In the genomic region with DNA sequence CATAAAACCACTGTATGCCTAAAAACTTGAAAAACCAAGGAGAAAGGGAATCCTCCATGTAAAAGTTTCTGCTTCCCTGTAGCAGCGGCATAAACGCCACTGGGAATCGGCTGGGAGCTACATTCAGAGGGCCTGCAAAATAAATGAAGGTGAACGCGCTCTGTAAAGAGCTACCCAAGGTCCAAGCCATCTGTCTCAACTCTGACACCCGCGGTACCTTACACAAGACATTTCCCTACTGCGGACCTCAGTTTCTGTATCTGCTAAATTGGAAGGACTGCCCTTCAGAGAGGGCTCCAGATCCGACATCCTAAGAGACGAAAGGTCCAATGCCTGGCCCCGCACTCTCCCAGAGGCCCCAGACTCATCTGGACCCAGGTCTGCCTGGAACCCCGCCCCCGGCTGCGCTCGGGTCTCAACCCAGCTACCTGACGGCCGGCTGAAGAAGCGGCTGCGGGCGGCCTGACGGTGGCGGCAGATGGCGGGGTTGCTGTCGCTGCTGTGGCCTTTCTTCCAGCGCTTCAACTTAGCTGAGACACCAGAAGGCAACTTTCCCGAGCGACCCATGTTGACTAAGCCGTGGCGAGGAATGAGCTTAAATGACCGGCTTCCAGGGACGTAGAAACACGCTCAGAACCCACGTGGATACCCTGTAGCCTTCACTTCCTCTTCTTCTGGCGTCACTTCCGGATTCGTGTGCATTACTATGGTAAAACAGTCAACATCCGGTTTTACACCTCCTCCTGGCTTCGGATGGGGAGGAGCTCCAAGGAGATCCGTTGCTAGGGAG, we compare ENCODE assay signal across 1 cellular context.
A peak's percentile ranks its signal among the peaks of the same experiment; 100 is the strongest.
TF ChIP-seq lines count a peak whose summit lies in the region.

A gene with protein sequence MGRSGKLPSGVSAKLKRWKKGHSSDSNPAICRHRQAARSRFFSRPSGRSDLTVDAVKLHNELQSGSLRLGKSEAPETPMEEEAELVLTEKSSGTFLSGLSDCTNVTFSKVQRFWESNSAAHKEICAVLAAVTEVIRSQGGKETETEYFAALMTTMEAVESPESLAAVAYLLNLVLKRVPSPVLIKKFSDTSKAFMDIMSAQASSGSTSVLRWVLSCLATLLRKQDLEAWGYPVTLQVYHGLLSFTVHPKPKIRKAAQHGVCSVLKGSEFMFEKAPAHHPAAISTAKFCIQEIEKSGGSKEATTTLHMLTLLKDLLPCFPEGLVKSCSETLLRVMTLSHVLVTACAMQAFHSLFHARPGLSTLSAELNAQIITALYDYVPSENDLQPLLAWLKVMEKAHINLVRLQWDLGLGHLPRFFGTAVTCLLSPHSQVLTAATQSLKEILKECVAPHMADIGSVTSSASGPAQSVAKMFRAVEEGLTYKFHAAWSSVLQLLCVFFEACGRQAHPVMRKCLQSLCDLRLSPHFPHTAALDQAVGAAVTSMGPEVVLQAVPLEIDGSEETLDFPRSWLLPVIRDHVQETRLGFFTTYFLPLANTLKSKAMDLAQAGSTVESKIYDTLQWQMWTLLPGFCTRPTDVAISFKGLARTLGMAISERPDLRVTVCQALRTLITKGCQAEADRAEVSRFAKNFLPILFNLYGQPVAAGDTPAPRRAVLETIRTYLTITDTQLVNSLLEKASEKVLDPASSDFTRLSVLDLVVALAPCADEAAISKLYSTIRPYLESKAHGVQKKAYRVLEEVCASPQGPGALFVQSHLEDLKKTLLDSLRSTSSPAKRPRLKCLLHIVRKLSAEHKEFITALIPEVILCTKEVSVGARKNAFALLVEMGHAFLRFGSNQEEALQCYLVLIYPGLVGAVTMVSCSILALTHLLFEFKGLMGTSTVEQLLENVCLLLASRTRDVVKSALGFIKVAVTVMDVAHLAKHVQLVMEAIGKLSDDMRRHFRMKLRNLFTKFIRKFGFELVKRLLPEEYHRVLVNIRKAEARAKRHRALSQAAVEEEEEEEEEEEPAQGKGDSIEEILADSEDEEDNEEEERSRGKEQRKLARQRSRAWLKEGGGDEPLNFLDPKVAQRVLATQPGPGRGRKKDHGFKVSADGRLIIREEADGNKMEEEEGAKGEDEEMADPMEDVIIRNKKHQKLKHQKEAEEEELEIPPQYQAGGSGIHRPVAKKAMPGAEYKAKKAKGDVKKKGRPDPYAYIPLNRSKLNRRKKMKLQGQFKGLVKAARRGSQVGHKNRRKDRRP (N-terminal part only) (minus strand): TSS at position 676 of the 790 bp plus-strand sequence. CDS start 109 bp downstream, at position 567.

TF ChIP-seq in HepG2, 621 proteins besides CTCF, POLR2A, EP300 and RAD21 (continued from another document and continues in another):
- TF ChIP-seq, protein P1, sequence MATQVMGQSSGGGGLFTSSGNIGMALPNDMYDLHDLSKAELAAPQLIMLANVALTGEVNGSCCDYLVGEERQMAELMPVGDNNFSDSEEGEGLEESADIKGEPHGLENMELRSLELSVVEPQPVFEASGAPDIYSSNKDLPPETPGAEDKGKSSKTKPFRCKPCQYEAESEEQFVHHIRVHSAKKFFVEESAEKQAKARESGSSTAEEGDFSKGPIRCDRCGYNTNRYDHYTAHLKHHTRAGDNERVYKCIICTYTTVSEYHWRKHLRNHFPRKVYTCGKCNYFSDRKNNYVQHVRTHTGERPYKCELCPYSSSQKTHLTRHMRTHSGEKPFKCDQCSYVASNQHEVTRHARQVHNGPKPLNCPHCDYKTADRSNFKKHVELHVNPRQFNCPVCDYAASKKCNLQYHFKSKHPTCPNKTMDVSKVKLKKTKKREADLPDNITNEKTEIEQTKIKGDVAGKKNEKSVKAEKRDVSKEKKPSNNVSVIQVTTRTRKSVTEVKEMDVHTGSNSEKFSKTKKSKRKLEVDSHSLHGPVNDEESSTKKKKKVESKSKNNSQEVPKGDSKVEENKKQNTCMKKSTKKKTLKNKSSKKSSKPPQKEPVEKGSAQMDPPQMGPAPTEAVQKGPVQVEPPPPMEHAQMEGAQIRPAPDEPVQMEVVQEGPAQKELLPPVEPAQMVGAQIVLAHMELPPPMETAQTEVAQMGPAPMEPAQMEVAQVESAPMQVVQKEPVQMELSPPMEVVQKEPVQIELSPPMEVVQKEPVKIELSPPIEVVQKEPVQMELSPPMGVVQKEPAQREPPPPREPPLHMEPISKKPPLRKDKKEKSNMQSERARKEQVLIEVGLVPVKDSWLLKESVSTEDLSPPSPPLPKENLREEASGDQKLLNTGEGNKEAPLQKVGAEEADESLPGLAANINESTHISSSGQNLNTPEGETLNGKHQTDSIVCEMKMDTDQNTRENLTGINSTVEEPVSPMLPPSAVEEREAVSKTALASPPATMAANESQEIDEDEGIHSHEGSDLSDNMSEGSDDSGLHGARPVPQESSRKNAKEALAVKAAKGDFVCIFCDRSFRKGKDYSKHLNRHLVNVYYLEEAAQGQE (IDR thresholded peaks at IDR 0.05; ENCODE audit: borderline replicate concordance in 1 of 2, low read depth in 1 of 2, low read length in 2 of 2), result no peak
- peak; percentile 68 for TF ChIP-seq SALL1 (CRISPR knock-in tag; IDR thresholded peaks at IDR 0.05)
- TF ChIP-seq, protein P2, sequence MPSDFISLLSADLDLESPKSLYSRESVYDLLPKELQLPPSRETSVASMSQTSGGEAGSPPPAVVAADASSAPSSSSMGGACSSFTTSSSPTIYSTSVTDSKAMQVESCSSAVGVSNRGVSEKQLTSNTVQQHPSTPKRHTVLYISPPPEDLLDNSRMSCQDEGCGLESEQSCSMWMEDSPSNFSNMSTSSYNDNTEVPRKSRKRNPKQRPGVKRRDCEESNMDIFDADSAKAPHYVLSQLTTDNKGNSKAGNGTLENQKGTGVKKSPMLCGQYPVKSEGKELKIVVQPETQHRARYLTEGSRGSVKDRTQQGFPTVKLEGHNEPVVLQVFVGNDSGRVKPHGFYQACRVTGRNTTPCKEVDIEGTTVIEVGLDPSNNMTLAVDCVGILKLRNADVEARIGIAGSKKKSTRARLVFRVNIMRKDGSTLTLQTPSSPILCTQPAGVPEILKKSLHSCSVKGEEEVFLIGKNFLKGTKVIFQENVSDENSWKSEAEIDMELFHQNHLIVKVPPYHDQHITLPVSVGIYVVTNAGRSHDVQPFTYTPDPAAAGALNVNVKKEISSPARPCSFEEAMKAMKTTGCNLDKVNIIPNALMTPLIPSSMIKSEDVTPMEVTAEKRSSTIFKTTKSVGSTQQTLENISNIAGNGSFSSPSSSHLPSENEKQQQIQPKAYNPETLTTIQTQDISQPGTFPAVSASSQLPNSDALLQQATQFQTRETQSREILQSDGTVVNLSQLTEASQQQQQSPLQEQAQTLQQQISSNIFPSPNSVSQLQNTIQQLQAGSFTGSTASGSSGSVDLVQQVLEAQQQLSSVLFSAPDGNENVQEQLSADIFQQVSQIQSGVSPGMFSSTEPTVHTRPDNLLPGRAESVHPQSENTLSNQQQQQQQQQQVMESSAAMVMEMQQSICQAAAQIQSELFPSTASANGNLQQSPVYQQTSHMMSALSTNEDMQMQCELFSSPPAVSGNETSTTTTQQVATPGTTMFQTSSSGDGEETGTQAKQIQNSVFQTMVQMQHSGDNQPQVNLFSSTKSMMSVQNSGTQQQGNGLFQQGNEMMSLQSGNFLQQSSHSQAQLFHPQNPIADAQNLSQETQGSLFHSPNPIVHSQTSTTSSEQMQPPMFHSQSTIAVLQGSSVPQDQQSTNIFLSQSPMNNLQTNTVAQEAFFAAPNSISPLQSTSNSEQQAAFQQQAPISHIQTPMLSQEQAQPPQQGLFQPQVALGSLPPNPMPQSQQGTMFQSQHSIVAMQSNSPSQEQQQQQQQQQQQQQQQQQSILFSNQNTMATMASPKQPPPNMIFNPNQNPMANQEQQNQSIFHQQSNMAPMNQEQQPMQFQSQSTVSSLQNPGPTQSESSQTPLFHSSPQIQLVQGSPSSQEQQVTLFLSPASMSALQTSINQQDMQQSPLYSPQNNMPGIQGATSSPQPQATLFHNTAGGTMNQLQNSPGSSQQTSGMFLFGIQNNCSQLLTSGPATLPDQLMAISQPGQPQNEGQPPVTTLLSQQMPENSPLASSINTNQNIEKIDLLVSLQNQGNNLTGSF (CRISPR knock-in tag; IDR thresholded peaks at IDR 0.05), result no peak
- 0 out of 2 replicates have a peak, but pooled peaks have one; percentile 12 for TF ChIP-seq ZZZ3 (CRISPR knock-in tag; IDR thresholded peaks at IDR 0.05; ENCODE audit: borderline replicate concordance)
- peak; percentile 68; the same call in 1 of the 2 replicates for TF ChIP-seq KLF6 (CRISPR knock-in tag; IDR thresholded peaks at IDR 0.05)
- no peak for TF ChIP-seq ZNF138 (CRISPR knock-in tag; IDR thresholded peaks at IDR 0.05; ENCODE audit: low read depth)
- peak; percentile 78; the same call in 1 of the 2 replicates for TF ChIP-seq TBX2 (CRISPR knock-in tag; IDR thresholded peaks at IDR 0.05; ENCODE audit: borderline replicate concordance)
- TF ChIP-seq BCL6 (CRISPR knock-in tag; IDR thresholded peaks at IDR 0.05), result no peak
- TF ChIP-seq HOXA3 (CRISPR knock-in tag; IDR thresholded peaks at IDR 0.05), result peak; percentile 89
- TF ChIP-seq ZFP36 (IDR thresholded peaks at IDR 0.05; ENCODE audit: borderline replicate concordance, low read depth, low read length, partially characterized antibody), result no peak
- no peak for TF ChIP-seq HHEX (CRISPR knock-in tag; IDR thresholded peaks at IDR 0.05)
- TF ChIP-seq ZNF83 (CRISPR knock-in tag; IDR thresholded peaks at IDR 0.05; ENCODE audit: borderline replicate concordance), result no peak
- no peak for TF ChIP-seq JUN (CRISPR knock-in tag; IDR thresholded peaks at IDR 0.05)
- TF ChIP-seq, protein P3, sequence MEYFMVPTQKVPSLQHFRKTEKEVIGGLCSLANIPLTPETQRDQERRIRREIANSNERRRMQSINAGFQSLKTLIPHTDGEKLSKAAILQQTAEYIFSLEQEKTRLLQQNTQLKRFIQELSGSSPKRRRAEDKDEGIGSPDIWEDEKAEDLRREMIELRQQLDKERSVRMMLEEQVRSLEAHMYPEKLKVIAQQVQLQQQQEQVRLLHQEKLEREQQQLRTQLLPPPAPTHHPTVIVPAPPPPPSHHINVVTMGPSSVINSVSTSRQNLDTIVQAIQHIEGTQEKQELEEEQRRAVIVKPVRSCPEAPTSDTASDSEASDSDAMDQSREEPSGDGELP (IDR thresholded peaks at IDR 0.05; ENCODE audit: borderline replicate concordance, low read depth), result 0 out of 2 replicates have a peak, but pooled peaks have one; percentile 23
- no peak for TF ChIP-seq RARA (CRISPR knock-in tag; IDR thresholded peaks at IDR 0.05)
- TF ChIP-seq BORCS8-MEF2B (CRISPR knock-in tag; IDR thresholded peaks at IDR 0.05), result peak; percentile 73; the same call in 1 of the 2 replicates
- TF ChIP-seq, protein P4, sequence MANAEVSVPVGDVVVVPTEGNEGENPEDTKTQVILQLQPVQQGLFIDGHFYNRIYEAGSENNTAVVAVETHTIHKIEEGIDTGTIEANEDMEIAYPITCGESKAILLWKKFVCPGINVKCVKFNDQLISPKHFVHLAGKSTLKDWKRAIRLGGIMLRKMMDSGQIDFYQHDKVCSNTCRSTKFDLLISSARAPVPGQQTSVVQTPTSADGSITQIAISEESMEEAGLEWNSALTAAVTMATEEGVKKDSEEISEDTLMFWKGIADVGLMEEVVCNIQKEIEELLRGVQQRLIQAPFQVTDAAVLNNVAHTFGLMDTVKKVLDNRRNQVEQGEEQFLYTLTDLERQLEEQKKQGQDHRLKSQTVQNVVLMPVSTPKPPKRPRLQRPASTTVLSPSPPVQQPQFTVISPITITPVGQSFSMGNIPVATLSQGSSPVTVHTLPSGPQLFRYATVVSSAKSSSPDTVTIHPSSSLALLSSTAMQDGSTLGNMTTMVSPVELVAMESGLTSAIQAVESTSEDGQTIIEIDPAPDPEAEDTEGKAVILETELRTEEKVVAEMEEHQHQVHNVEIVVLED (CRISPR knock-in tag; IDR thresholded peaks at IDR 0.05; ENCODE audit: borderline replicate concordance), result peak; percentile 67; the same call in 1 of the 2 replicates
- TF ChIP-seq RFX3 (CRISPR knock-in tag; IDR thresholded peaks at IDR 0.05), result peak; percentile 91
- TF ChIP-seq, protein P5, sequence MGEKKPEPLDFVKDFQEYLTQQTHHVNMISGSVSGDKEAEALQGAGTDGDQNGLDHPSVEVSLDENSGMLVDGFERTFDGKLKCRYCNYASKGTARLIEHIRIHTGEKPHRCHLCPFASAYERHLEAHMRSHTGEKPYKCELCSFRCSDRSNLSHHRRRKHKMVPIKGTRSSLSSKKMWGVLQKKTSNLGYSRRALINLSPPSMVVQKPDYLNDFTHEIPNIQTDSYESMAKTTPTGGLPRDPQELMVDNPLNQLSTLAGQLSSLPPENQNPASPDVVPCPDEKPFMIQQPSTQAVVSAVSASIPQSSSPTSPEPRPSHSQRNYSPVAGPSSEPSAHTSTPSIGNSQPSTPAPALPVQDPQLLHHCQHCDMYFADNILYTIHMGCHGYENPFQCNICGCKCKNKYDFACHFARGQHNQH (CRISPR knock-in tag; IDR thresholded peaks at IDR 0.05), result 0 out of 2 replicates have a peak, but pooled peaks have one; percentile 16
- TF ChIP-seq ZNF484 (CRISPR knock-in tag; IDR thresholded peaks at IDR 0.05; ENCODE audit: borderline replicate concordance, low read depth), result 0 out of 2 replicates have a peak, but pooled peaks have one; percentile 53
- peak; percentile 89 for TF ChIP-seq ELF1 (CRISPR knock-in tag; IDR thresholded peaks at IDR 0.05)
- TF ChIP-seq, protein P6, sequence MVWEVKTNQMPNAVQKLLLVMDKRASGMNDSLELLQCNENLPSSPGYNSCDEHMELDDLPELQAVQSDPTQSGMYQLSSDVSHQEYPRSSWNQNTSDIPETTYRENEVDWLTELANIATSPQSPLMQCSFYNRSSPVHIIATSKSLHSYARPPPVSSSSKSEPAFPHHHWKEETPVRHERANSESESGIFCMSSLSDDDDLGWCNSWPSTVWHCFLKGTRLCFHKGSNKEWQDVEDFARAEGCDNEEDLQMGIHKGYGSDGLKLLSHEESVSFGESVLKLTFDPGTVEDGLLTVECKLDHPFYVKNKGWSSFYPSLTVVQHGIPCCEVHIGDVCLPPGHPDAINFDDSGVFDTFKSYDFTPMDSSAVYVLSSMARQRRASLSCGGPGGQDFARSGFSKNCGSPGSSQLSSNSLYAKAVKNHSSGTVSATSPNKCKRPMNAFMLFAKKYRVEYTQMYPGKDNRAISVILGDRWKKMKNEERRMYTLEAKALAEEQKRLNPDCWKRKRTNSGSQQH (CRISPR knock-in tag; IDR thresholded peaks at IDR 0.05; ENCODE audit: low read depth), result peak; percentile 93
- peak; percentile 95 for TF ChIP-seq CREM (IDR thresholded peaks at IDR 0.05)
- no peak for TF ChIP-seq CREM (CRISPR knock-in tag; IDR thresholded peaks at IDR 0.05)
- TF ChIP-seq U2AF2 (IDR thresholded peaks at IDR 0.05; ENCODE audit: low read depth, low read length), result no peak
- TF ChIP-seq, protein P7, sequence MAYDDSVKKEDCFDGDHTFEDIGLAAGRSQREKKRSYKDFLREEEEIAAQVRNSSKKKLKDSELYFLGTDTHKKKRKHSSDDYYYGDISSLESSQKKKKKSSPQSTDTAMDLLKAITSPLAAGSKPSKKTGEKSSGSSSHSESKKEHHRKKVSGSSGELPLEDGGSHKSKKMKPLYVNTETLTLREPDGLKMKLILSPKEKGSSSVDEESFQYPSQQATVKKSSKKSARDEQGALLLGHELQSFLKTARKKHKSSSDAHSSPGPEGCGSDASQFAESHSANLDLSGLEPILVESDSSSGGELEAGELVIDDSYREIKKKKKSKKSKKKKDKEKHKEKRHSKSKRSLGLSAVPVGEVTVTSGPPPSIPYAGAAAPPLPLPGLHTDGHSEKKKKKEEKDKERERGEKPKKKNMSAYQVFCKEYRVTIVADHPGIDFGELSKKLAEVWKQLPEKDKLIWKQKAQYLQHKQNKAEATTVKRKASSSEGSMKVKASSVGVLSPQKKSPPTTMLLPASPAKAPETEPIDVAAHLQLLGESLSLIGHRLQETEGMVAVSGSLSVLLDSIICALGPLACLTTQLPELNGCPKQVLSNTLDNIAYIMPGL (CRISPR knock-in tag; IDR thresholded peaks at IDR 0.05; ENCODE audit: borderline replicate concordance in 1 of 2, low read depth in 1 of 2), result peak; percentile 24 to 62; a peak in 3 of 4 replicates
- peak; percentile 75 for TF ChIP-seq FOXA3 (CRISPR knock-in tag; IDR thresholded peaks at IDR 0.05)
- TF ChIP-seq, protein P8, sequence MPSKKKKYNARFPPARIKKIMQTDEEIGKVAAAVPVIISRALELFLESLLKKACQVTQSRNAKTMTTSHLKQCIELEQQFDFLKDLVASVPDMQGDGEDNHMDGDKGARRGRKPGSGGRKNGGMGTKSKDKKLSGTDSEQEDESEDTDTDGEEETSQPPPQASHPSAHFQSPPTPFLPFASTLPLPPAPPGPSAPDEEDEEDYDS (CRISPR knock-in tag; IDR thresholded peaks at IDR 0.05), result peak; percentile 41; the same call in 1 of the 2 replicates
- TF ChIP-seq AHR (CRISPR knock-in tag; IDR thresholded peaks at IDR 0.05), result no peak
- TF ChIP-seq REXO4 (CRISPR knock-in tag; IDR thresholded peaks at IDR 0.05; ENCODE audit: borderline replicate concordance), result no peak
